In genomic region chr5:150075233-150075632, GRCh38 we compare ENCODE assay signal across 22 cellular contexts. TPM values are rescaled to one million over a fixed set of nuclear protein-coding genes. Genes with fewer than 3 reads are reported as not detected.
DNase-seq lines count a peak whose midpoint lies in the region; ATAC-seq and TF ChIP-seq lines count a peak whose summit lies in the region.
"Had no signal": no experiment of that assay in that cellular context is flagged by ENCODE, and none has a peak within 500 bp of the region (broad histone marks: within the 10 kb centered on the region; RNA-seq: fewer than 3 reads in every experiment).

No MANE protein-coding gene starts in this region.

- peak; percentile 12 for DNase-seq in activated CD8-positive, alpha-beta T cell treated with anti-CD3 and anti-CD28 coated beads, Interleukin-2, amount 10 ng/mL, durations not matched to agents 7 days and 5 days
- DNase-seq in activated CD8-positive, alpha-beta T cell treated with anti-CD3 and anti-CD28 coated beads for 36 hours, result no peak
- peak; percentile 4 for DNase-seq in D341Med (ENCODE audit: low spot score)
- DNase-seq in ecto neural progenitor cell (ENCODE audit: low spot score), result peak; percentile 10
- peak; percentile 17 for DNase-seq in stomach
- no peak for DNase-seq in DMS53 treated with DMSO at 0.1 percent for 48 hours (lab: John Stamatoyannopoulos, UW; ENCODE audit: unreplicated experiment)
- DNase-seq in RWPE1 (ENCODE audit: low spot score), result no peak
- DNase-seq: Calu3, DMS79, KG1, NCI-H1105 treated with DMSO at 0.1 percent for 48 hours, NCI-H1694, NCI-H774, SHP77 had no signal

- no peaks in the 10 kb centered on the region for H3K9me3 ChIP-seq in stomach
- H3K9me3 ChIP-seq: A549, HAP-1 had no signal

- no peaks in the 10 kb centered on the region for H3K4me1 Mint-ChIP-seq in activated CD8-positive, alpha-beta T cell treated with anti-CD3 and anti-CD28 coated beads, Interleukin-2, amount 10 ng/mL, durations not matched to agents 7 days and 5 days (ENCODE audit: low read depth)
- H3K4me1 Mint-ChIP-seq in activated CD8-positive, alpha-beta T cell treated with anti-CD3 and anti-CD28 coated beads for 36 hours (ENCODE audit: low read depth), result no peaks in the 10 kb centered on the region

- TF ChIP-seq EP300 in stomach (IDR thresholded peaks at IDR 0.05), result no peak

- no peak for ATAC-seq in activated CD8-positive, alpha-beta T cell treated with anti-CD3 and anti-CD28 coated beads, Interleukin-2, amount 10 ng/mL, durations not matched to agents 7 days and 5 days
- no peak for ATAC-seq in activated CD8-positive, alpha-beta T cell treated with anti-CD3 and anti-CD28 coated beads for 36 hours
- ATAC-seq in GM21737 (IDR thresholded peaks at IDR 0.05; ENCODE audit: unreplicated experiment), result no peak
- ATAC-seq: CD8-positive, alpha-beta T cell had no signal

- no peak for TF ChIP-seq POLR2A in stomach (IDR thresholded peaks at IDR 0.05)

- 48 to 94% (median 89%) methylated on average over 4 of the region's 4 CpGs for WGBS in stomach, 5 donors

- H3K27ac Mint-ChIP-seq in activated CD8-positive, alpha-beta T cell treated with anti-CD3 and anti-CD28 coated beads, Interleukin-2, amount 10 ng/mL, durations not matched to agents 7 days and 5 days, result no peak overlapping the region
- no peak overlapping the region for H3K27ac Mint-ChIP-seq in activated CD8-positive, alpha-beta T cell treated with anti-CD3 and anti-CD28 coated beads for 36 hours
- H3K27ac Mint-ChIP-seq: CD8-positive, alpha-beta T cell had no signal

- no peaks in the 10 kb centered on the region for H3K4me1 ChIP-seq in stomach
- H3K4me1 ChIP-seq: A549, HAP-1 had no signal

- no peak overlapping the region for H3K27ac ChIP-seq in stomach
- no peak overlapping the region for H3K27ac ChIP-seq in RWPE1
- H3K27ac ChIP-seq: A549 had no signal

- no peak for TF ChIP-seq CTCF in activated CD8-positive, alpha-beta T cell treated with anti-CD3 and anti-CD28 coated beads for 36 hours (IDR thresholded peaks at IDR 0.05)
- TF ChIP-seq CTCF in stomach (IDR thresholded peaks at IDR 0.05) (no peak), RWPE1 (conservative IDR thresholded peaks at IDR 0.05; ENCODE audit: low read depth) (no peak)

- intact Hi-C loops in activated CD8-positive, alpha-beta T cell treated with anti-CD3 and anti-CD28 coated beads for 36 hours (cut with micrococcal nuclease), result no loop called here
- intact Hi-C loops in stomach (cut with DNase I; ENCODE audit: low total_unique reads), result no loop called here

- CTCF ChIA-PET in activated CD8-positive, alpha-beta T cell treated with anti-CD3 and anti-CD28 coated beads, Interleukin-2, amount 10 ng/mL, durations not matched to agents 7 days and 5 days (lab: Charles Lee), result no interaction called here
- CTCF ChIA-PET in activated CD8-positive, alpha-beta T cell treated with anti-CD3 and anti-CD28 coated beads for 36 hours (lab: Charles Lee), result interaction anchor here (0.8 kb wide), 1 partner anchor 135 kb away, joined by 3 read pairs; no protein-coding TSS in a partner anchor
- CTCF ChIA-PET in RWPE1 (lab: Yijun Ruan, JAX), result interaction anchor here (0.6 to 0.8 kb wide), 2 partner anchors 47 to 594 kb away, joined by 3 to 4 read pairs; no protein-coding TSS in a partner anchor

- H3K9me3 Mint-ChIP-seq in activated CD8-positive, alpha-beta T cell treated with anti-CD3 and anti-CD28 coated beads, Interleukin-2, amount 10 ng/mL, durations not matched to agents 7 days and 5 days (ENCODE audit: insufficient read depth), result no peaks in the 10 kb centered on the region
- H3K9me3 Mint-ChIP-seq in activated CD8-positive, alpha-beta T cell treated with anti-CD3 and anti-CD28 coated beads for 36 hours, result no peaks in the 10 kb centered on the region
- H3K9me3 Mint-ChIP-seq: CD8-positive, alpha-beta T cell had no signal

- peaks cover 13% of the 10 kb centered on the region for H3K27me3 Mint-ChIP-seq in activated CD8-positive, alpha-beta T cell treated with anti-CD3 and anti-CD28 coated beads, Interleukin-2, amount 10 ng/mL, durations not matched to agents 7 days and 5 days (ENCODE audit: low read depth)
- H3K27me3 Mint-ChIP-seq in activated CD8-positive, alpha-beta T cell treated with anti-CD3 and anti-CD28 coated beads for 36 hours, result peaks cover 3% of the 10 kb centered on the region

- H3K36me3 ChIP-seq in stomach, result peaks cover 0 to 6% (median 0%) of the 10 kb centered on the region in 4 donors
- H3K36me3 ChIP-seq: HAP-1 had no signal

- no peaks in the 10 kb centered on the region for H3K36me3 Mint-ChIP-seq in activated CD8-positive, alpha-beta T cell treated with anti-CD3 and anti-CD28 coated beads, Interleukin-2, amount 10 ng/mL, durations not matched to agents 7 days and 5 days (ENCODE audit: low read depth)
- H3K36me3 Mint-ChIP-seq in activated CD8-positive, alpha-beta T cell treated with anti-CD3 and anti-CD28 coated beads for 36 hours (ENCODE audit: low read depth), result no peaks in the 10 kb centered on the region
- H3K36me3 Mint-ChIP-seq: CD8-positive, alpha-beta T cell had no signal

- H3K4me3 ChIP-seq in stomach, result no peak overlapping the region
- H3K4me3 ChIP-seq: A549; BLaER1 treated with 17β-estradiol and CSF1 and Interleukin-3, amounts not matched to agents 10 nM and 100 nM; HAP-1 had no signal

- POLR2A ChIA-PET in activated CD8-positive, alpha-beta T cell treated with anti-CD3 and anti-CD28 coated beads, Interleukin-2, amount 10 ng/mL, durations not matched to agents 7 days and 5 days (lab: Charles Lee), result interaction anchor here (0.9 kb wide), 1 partner anchor 10 kb away, joined by 3 read pairs; no protein-coding TSS in a partner anchor
- POLR2A ChIA-PET in activated CD8-positive, alpha-beta T cell treated with anti-CD3 and anti-CD28 coated beads for 36 hours (lab: Charles Lee), result no interaction called here
- POLR2A ChIA-PET in RWPE1 (lab: Yijun Ruan, JAX; ENCODE audit: low non-redundant PET), result no interaction called here

- H3K27me3 ChIP-seq in stomach, result no peaks in the 10 kb centered on the region
- H3K27me3 ChIP-seq: BLaER1 treated with 17β-estradiol and CSF1 and Interleukin-3, amounts not matched to agents 10 nM and 100 nM had no signal

- no peak overlapping the region for H3K4me3 Mint-ChIP-seq in activated CD8-positive, alpha-beta T cell treated with anti-CD3 and anti-CD28 coated beads, Interleukin-2, amount 10 ng/mL, durations not matched to agents 7 days and 5 days
- no peak overlapping the region for H3K4me3 Mint-ChIP-seq in activated CD8-positive, alpha-beta T cell treated with anti-CD3 and anti-CD28 coated beads for 36 hours
- H3K4me3 Mint-ChIP-seq: CD8-positive, alpha-beta T cell had no signal

RNA-seq across cellular contexts. Expression of gene CSF1R, which starts 11.1 kb away (rescaled TPM):
- not detected for total RNA-seq in activated CD8-positive, alpha-beta T cell treated with anti-CD3 and anti-CD28 coated beads, Interleukin-2, amount 10 ng/mL, durations not matched to agents 7 days and 5 days
- not detected for total RNA-seq in activated CD8-positive, alpha-beta T cell treated with anti-CD3 and anti-CD28 coated beads for 36 hours
- total RNA-seq in stomach, result 100 to 1,000 TPM in 1 of 5 donors, 10 to 100 TPM in 4; 17.8 to 235 (median 34.9) TPM
- polyA plus RNA-seq in stomach, result 10 to 100 TPM in 1 of 3 donors, 1 to 10 TPM in 2; 3.0 to 10.2 (median 8.5) TPM
- total RNA-seq: Calu3, HT-29, NCI-H460, OCI-LY7 had no signal

Comparison
In these comparisons a context has a peak if more than half of its experiments do, and no peak if none do; other contexts are left out.
1. DNase-seq: peak in activated CD8-positive, alpha-beta T cell treated with anti-CD3 and anti-CD28 coated beads, Interleukin-2, amount 10 ng/mL, durations not matched to agents 7 days and 5 days (single experiment), D341Med (single experiment), ecto neural progenitor cell (single experiment) and stomach (single experiment); none in activated CD8-positive, alpha-beta T cell treated with anti-CD3 and anti-CD28 coated beads for 36 hours (single experiment), DMS53 treated with DMSO at 0.1 percent for 48 hours (single experiment) and RWPE1 (single experiment).
2. RNA of gene CSF1R, which starts 11.1 kb away (total RNA-seq): 17.8 to 235 TPM in stomach; not detected in activated CD8-positive, alpha-beta T cell treated with anti-CD3 and anti-CD28 coated beads for 36 hours and not detected in activated CD8-positive, alpha-beta T cell treated with anti-CD3 and anti-CD28 coated beads, Interleukin-2, amount 10 ng/mL, durations not matched to agents 7 days and 5 days; every median in the first group is over 10 times any median in the second.